Comparison of ENCODE assay signal across 23 cellular contexts in genomic region chr12:116414891-116415290, GRCh38.
"Had no signal": no experiment of that assay in that cellular context is flagged by ENCODE, and none has a peak within 500 bp of the region (broad histone marks: within the 10 kb centered on the region; RNA-seq: fewer than 3 reads in every experiment).

No MANE protein-coding gene starts in this region.

- H3K9me3 Mint-ChIP-seq: immature natural killer cell; mesothelial cell of epicardium; naive B cell; nephron; stimulated activated naive B cell treated with anti-CD40 and anti-IgM and Interleukin-4, amounts not matched to agents 10 μg/mL and 1 μg/mL and 100 μg/mL, for 72 hours; stimulated activated naive CD8-positive, alpha-beta T cell treated with anti-CD3 and anti-CD28 coated beads, Interleukin-15, Interleukin-2, amounts not matched to agents 100 ng/mL and 50 ng/mL, for 24 hours had no signal

- H3K27me3 Mint-ChIP-seq: naive B cell; stimulated activated naive B cell treated with anti-CD40 and anti-IgM and Interleukin-4, amounts not matched to agents 10 μg/mL and 1 μg/mL and 100 μg/mL, for 72 hours; stimulated activated naive CD8-positive, alpha-beta T cell treated with anti-CD3 and anti-CD28 coated beads, Interleukin-15, Interleukin-2, amounts not matched to agents 100 ng/mL and 50 ng/mL, for 24 hours had no signal

- H3K27ac Mint-ChIP-seq: immature natural killer cell; mesothelial cell of epicardium; nephron; stimulated activated naive B cell treated with anti-CD40 and anti-IgM and Interleukin-4, amounts not matched to agents 10 μg/mL and 1 μg/mL and 100 μg/mL, for 72 hours; stimulated activated naive CD8-positive, alpha-beta T cell treated with anti-CD3 and anti-CD28 coated beads, Interleukin-15, Interleukin-2, amounts not matched to agents 100 ng/mL and 50 ng/mL, for 24 hours had no signal

- H3K4me1 ChIP-seq: lower lobe of right lung, psoas muscle had no signal

- FAIRE-seq: frontal cortex had no signal

- H3K27me3 ChIP-seq: ovary, suprapubic skin, transverse colon, vagina had no signal

- H3K9me3 ChIP-seq: lower lobe of right lung, mucosa of descending colon, ovary, psoas muscle, suprapubic skin, transverse colon, vagina had no signal

- H3K36me3 ChIP-seq: lower lobe of right lung, ovary, suprapubic skin, transverse colon, vagina had no signal

- ATAC-seq: left ventricle myocardium superior; lower lobe of right lung; mucosa of descending colon; psoas muscle; right cardiac atrium; stimulated activated naive B cell treated with anti-CD40 and anti-IgM and Interleukin-4, amounts not matched to agents 10 μg/mL and 1 μg/mL and 100 μg/mL, for 72 hours had no signal

- H3K4me1 Mint-ChIP-seq: immature natural killer cell had no signal

- H3K27ac ChIP-seq: coronary artery, lower lobe of right lung, ovary, psoas muscle, skin epidermis, suprapubic skin, transverse colon, vagina had no signal

- H3K4me3 Mint-ChIP-seq: immature natural killer cell; mesothelial cell of epicardium; naive B cell; nephron; stimulated activated naive B cell treated with anti-CD40 and anti-IgM and Interleukin-4, amounts not matched to agents 10 μg/mL and 1 μg/mL and 100 μg/mL, for 72 hours; stimulated activated naive CD8-positive, alpha-beta T cell treated with anti-CD3 and anti-CD28 coated beads, Interleukin-15, Interleukin-2, amounts not matched to agents 100 ng/mL and 50 ng/mL, for 24 hours had no signal

- H3K4me3 ChIP-seq: coronary artery, lower lobe of right lung, mucosa of descending colon, ovary, psoas muscle, skin epidermis, suprapubic skin, transverse colon, vagina had no signal

- DNase-seq: dermis blood vessel endothelial cell; hypothalamus; immature natural killer cell; left ventricle myocardium superior; lower lobe of right lung; mucosa of descending colon; naive B cell; occipital lobe; ovary; psoas muscle; right cardiac atrium; stimulated activated CD4-positive, alpha-beta T cell treated with anti-CD3 and anti-CD28 coated beads, Interleukin-15, amount 100 ng/mL, for 24 hours; stimulated activated CD4-positive, alpha-beta T cell treated with anti-CD3 and anti-CD28 coated beads, Interleukin-2, amount 100 ng/mL, for 48 hours; stimulated activated naive B cell treated with anti-CD40 and anti-IgM and Interleukin-4, amounts not matched to agents 10 μg/mL and 1 μg/mL and 100 μg/mL, for 72 hours; transverse colon had no signal

- H3K36me3 Mint-ChIP-seq: immature natural killer cell; mesothelial cell of epicardium; naive B cell; stimulated activated naive B cell treated with anti-CD40 and anti-IgM and Interleukin-4, amounts not matched to agents 10 μg/mL and 1 μg/mL and 100 μg/mL, for 72 hours had no signal
